ENCODE assay signal across 1 cellular context in genomic region chr1:97013904-97014303, GRCh38.
TF ChIP-seq lines count a peak whose summit lies in the region.

No MANE protein-coding gene starts in this region.

TF ChIP-seq in IMR-90, 13 proteins besides CTCF, POLR2A, EP300 and RAD21 (continued from another document):
- no peak for TF ChIP-seq ELK1 (IDR thresholded peaks at IDR 0.05; ENCODE audit: borderline replicate concordance, low read depth, low read length)
- no peak for TF ChIP-seq USF2 (IDR thresholded peaks at IDR 0.05; ENCODE audit: low read depth, low read length)
- no peak for TF ChIP-seq CEBPB (IDR thresholded peaks at IDR 0.05; ENCODE audit: low read depth, low read length)
- no peak for TF ChIP-seq RCOR1 (IDR thresholded peaks at IDR 0.05; ENCODE audit: insufficient replicate concordance, low read length)
- no peak for TF ChIP-seq CHD1 (IDR thresholded peaks at IDR 0.05; ENCODE audit: low read depth, low read length)
- TF ChIP-seq MAFK (IDR thresholded peaks at IDR 0.05; ENCODE audit: low read depth, low read length): no peak
- TF ChIP-seq MXI1 (IDR thresholded peaks at IDR 0.05; ENCODE audit: borderline replicate concordance, low read depth, low read length): no peak
TF ChIP-seq in IMR-90: peak in this region for 0.
